1 cellular context compared by ENCODE assay signal in the genomic region with DNA sequence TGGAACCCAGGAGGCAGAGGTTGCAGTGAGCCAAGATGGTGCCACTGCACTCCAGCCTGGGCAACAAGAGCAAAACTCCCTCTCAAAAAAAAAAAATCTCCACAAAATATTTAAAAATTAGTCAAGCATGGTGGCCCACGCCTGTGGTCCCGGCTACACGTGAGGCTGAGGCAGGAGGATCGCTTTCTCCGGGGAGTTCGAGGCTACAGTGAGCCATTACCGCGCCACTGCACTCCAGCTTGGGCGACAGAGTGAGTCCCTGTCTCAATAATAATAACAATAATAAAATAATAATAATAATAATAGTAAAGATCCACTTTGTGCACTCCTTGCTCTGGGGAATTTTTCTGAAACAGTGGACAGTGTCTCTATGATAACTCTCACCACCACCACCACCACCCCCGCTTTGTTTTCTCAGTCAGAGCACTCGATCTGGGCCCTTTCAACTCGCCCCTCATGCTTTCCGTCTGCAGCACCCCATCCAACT.
TF ChIP-seq lines count a peak whose summit lies in the region.

No MANE protein-coding gene starts in this region.

TF ChIP-seq in HepG2, 621 proteins besides CTCF, POLR2A, EP300 and RAD21:
- TF ChIP-seq TSC22D2 (CRISPR knock-in tag; IDR thresholded peaks at IDR 0.05; ENCODE audit: borderline replicate concordance) (no peak), MIER2 (CRISPR knock-in tag; IDR thresholded peaks at IDR 0.05) (no peak), HNRNPK (IDR thresholded peaks at IDR 0.05; ENCODE audit: low read depth, low read length, poor library complexity, severe bottlenecking) (no peak), NCOA2 (CRISPR knock-in tag; IDR thresholded peaks at IDR 0.05) (no peak), PAX8 (CRISPR knock-in tag; IDR thresholded peaks at IDR 0.05; ENCODE audit: borderline replicate concordance) (no peak), ZNF552 (CRISPR knock-in tag; IDR thresholded peaks at IDR 0.05; ENCODE audit: borderline replicate concordance) (no peak), HNRNPL (IDR thresholded peaks at IDR 0.05; ENCODE audit: low read depth, low read length) (no peak), ZNF337 (CRISPR knock-in tag; IDR thresholded peaks at IDR 0.05; ENCODE audit: borderline replicate concordance, low read depth) (no peak), ZNF720 (CRISPR knock-in tag; IDR thresholded peaks at IDR 0.05) (no peak), HDAC1 (CRISPR knock-in tag; IDR thresholded peaks at IDR 0.05) (no peak)
- TF ChIP-seq, protein P1, sequence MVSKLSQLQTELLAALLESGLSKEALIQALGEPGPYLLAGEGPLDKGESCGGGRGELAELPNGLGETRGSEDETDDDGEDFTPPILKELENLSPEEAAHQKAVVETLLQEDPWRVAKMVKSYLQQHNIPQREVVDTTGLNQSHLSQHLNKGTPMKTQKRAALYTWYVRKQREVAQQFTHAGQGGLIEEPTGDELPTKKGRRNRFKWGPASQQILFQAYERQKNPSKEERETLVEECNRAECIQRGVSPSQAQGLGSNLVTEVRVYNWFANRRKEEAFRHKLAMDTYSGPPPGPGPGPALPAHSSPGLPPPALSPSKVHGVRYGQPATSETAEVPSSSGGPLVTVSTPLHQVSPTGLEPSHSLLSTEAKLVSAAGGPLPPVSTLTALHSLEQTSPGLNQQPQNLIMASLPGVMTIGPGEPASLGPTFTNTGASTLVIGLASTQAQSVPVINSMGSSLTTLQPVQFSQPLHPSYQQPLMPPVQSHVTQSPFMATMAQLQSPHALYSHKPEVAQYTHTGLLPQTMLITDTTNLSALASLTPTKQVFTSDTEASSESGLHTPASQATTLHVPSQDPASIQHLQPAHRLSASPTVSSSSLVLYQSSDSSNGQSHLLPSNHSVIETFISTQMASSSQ (IDR thresholded peaks at IDR 0.05; ENCODE audit: low read depth) = no peak
- TF ChIP-seq, protein P1 (CRISPR knock-in tag; IDR thresholded peaks at IDR 0.05; ENCODE audit: borderline replicate concordance) = no peak
- TF ChIP-seq, protein P2, sequence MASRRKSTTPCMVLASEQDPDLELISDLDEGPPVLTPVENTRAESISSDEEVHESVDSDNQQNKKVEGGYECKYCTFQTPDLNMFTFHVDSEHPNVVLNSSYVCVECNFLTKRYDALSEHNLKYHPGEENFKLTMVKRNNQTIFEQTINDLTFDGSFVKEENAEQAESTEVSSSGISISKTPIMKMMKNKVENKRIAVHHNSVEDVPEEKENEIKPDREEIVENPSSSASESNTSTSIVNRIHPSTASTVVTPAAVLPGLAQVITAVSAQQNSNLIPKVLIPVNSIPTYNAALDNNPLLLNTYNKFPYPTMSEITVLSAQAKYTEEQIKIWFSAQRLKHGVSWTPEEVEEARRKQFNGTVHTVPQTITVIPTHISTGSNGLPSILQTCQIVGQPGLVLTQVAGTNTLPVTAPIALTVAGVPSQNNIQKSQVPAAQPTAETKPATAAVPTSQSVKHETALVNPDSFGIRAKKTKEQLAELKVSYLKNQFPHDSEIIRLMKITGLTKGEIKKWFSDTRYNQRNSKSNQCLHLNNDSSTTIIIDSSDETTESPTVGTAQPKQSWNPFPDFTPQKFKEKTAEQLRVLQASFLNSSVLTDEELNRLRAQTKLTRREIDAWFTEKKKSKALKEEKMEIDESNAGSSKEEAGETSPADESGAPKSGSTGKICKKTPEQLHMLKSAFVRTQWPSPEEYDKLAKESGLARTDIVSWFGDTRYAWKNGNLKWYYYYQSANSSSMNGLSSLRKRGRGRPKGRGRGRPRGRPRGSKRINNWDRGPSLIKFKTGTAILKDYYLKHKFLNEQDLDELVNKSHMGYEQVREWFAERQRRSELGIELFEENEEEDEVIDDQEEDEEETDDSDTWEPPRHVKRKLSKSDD (CRISPR knock-in tag; IDR thresholded peaks at IDR 0.05; ENCODE audit: low read depth) = no peak
- TF ChIP-seq, protein P3, sequence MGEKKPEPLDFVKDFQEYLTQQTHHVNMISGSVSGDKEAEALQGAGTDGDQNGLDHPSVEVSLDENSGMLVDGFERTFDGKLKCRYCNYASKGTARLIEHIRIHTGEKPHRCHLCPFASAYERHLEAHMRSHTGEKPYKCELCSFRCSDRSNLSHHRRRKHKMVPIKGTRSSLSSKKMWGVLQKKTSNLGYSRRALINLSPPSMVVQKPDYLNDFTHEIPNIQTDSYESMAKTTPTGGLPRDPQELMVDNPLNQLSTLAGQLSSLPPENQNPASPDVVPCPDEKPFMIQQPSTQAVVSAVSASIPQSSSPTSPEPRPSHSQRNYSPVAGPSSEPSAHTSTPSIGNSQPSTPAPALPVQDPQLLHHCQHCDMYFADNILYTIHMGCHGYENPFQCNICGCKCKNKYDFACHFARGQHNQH (CRISPR knock-in tag; IDR thresholded peaks at IDR 0.05) = no peak
- TF ChIP-seq, protein P4, sequence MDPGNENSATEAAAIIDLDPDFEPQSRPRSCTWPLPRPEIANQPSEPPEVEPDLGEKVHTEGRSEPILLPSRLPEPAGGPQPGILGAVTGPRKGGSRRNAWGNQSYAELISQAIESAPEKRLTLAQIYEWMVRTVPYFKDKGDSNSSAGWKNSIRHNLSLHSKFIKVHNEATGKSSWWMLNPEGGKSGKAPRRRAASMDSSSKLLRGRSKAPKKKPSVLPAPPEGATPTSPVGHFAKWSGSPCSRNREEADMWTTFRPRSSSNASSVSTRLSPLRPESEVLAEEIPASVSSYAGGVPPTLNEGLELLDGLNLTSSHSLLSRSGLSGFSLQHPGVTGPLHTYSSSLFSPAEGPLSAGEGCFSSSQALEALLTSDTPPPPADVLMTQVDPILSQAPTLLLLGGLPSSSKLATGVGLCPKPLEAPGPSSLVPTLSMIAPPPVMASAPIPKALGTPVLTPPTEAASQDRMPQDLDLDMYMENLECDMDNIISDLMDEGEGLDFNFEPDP (CRISPR knock-in tag; conservative IDR thresholded peaks at IDR 0.05) = no peak
- TF ChIP-seq, protein P5, sequence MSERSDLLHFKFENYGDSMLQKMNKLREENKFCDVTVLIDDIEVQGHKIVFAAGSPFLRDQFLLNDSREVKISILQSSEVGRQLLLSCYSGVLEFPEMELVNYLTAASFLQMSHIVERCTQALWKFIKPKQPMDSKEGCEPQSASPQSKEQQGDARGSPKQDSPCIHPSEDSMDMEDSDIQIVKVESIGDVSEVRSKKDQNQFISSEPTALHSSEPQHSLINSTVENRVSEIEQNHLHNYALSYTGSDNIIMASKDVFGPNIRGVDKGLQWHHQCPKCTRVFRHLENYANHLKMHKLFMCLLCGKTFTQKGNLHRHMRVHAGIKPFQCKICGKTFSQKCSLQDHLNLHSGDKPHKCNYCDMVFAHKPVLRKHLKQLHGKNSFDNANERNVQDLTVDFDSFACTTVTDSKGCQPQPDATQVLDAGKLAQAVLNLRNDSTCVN (CRISPR knock-in tag; IDR thresholded peaks at IDR 0.05; ENCODE audit: borderline replicate concordance) = no peak
